8 cellular contexts compared by ENCODE assay signal in genomic region chr4:139555073-139555704, GRCh38. TPM values are rescaled to one million over a fixed set of nuclear protein-coding genes. Genes with fewer than 3 reads are reported as not detected.
DNase-seq lines count a peak whose midpoint lies in the region; FAIRE-seq and TF ChIP-seq lines count a peak whose summit lies in the region.

No MANE protein-coding gene starts in this region.

- H3K36me3 Mint-ChIP-seq in glutamatergic neuron (ENCODE audit: unreplicated experiment), result no peaks in the 10 kb centered on the region

- peak; percentile 30 for FAIRE-seq in H54 (lab: Jason Lieb, UNC)

- no peak for TF ChIP-seq CTCF in glutamatergic neuron (IDR thresholded peaks at IDR 0.05; ENCODE audit: partially characterized antibody, unreplicated experiment)

- H3K27ac Mint-ChIP-seq in glutamatergic neuron (ENCODE audit: unreplicated experiment), result peak overlapping the region; percentile 67

- TF ChIP-seq POLR2A in H54 (IDR thresholded peaks at IDR 0.05; ENCODE audit: low read depth, low read length), result peak; percentile 93

- H3K27ac ChIP-seq in temporal lobe (ENCODE audit: low read depth, low read length), result peak overlapping the region; percentile 85

- peaks cover 20% of the 10 kb centered on the region for H3K9me3 Mint-ChIP-seq in glutamatergic neuron (ENCODE audit: unreplicated experiment)

- peaks cover 43% of the 10 kb centered on the region for H3K4me1 Mint-ChIP-seq in glutamatergic neuron (ENCODE audit: low read depth, unreplicated experiment)

- H3K27me3 Mint-ChIP-seq in glutamatergic neuron (ENCODE audit: unreplicated experiment), result peaks cover 19% of the 10 kb centered on the region

- H3K4me3 Mint-ChIP-seq in glutamatergic neuron (ENCODE audit: unreplicated experiment), result peak overlapping the region; percentile 81

- DNase-seq in DMS114 treated with DMSO at 0.1 percent for 48 hours (lab: John Stamatoyannopoulos, UW; ENCODE audit: unreplicated experiment) (peak; percentile 35), H54 (ENCODE audit: insufficient read length, low spot score) (peak; percentile 53), NCI-H1048 (lab: John Stamatoyannopoulos, UW) (peak; percentile 28), SW 1271 (lab: John Stamatoyannopoulos, UW) (peak; percentile 54 to 83), glutamatergic neuron (peak; percentile 84), occipital lobe (lab: John Stamatoyannopoulos, UW) (peak; percentile 82)
- DNase-seq in activated naive CD8-positive, alpha-beta T cell treated with anti-CD3 and anti-CD28 coated beads, Interleukin-2, amount 50 U/mL, for 16 hours (ENCODE audit: low read depth, low spot score), result peak; percentile 52

RNA-seq across cellular contexts. Expression of gene SETD7, which starts 0.8 kb away (rescaled TPM):
- total RNA-seq in glutamatergic neuron (ENCODE audit: unreplicated experiment) (22.6 TPM), occipital lobe (42.7 TPM), temporal lobe (29.0 TPM)

Comparison
In these comparisons a context has a peak if more than half of its experiments do, and no peak if none do; other contexts are left out.
1. Peak in every context shown above with its lines: DNase-seq and H3K27ac ChIP-seq.
2. DNase-seq: peak in every context shown above with its lines; median percentile 84 in glutamatergic neuron; 82 in occipital lobe; 68 in SW 1271; 53 in H54; 52 in activated naive CD8-positive, alpha-beta T cell treated with anti-CD3 and anti-CD28 coated beads, Interleukin-2, amount 50 U/mL, for 16 hours; 35 in DMS114 treated with DMSO at 0.1 percent for 48 hours; 28 in NCI-H1048.